Comparison of ENCODE assay signal across 15 cellular contexts in the genomic region with DNA sequence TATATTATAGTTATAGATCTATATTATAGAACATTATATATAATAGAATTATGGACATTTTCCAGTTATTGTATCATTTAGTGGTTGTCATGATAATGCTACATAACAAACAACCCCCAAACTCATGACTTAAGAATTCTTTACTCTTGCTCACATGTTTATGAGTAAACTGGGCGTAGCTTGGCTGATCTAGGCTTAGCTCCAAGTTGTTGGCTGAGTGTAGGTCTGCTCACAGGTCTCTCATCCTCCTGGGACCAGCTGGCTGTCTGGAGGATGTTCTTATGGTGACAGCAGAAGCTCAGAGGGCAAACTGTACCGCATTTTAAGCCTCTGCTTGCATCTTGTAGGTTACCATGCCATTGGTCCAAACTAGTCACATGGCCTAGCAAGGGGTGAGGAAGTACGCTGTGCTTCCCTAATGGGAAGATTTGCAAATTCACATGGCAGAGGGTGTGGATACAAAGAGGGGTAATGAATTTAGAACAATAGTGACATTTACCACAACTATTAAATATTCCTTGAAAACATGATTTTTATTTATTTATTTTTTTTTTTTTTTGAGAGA. TPM values are rescaled to one million over a fixed set of nuclear protein-coding genes. Genes with fewer than 3 reads are reported as not detected.
DNase-seq lines count a peak whose midpoint lies in the region; ATAC-seq and FAIRE-seq lines count a peak whose summit lies in the region.
"Had no signal": no experiment of that assay in that cellular context is flagged by ENCODE, and none has a peak within 500 bp of the region (broad histone marks: within the 10 kb centered on the region; RNA-seq: fewer than 3 reads in every experiment).

No MANE protein-coding gene starts in this region.

- H3K4me1 Mint-ChIP-seq in activated T-cell treated with anti-CD3 and anti-CD28 coated beads, Interleukin-2, amount 50 U/mL, for 4 hours (ENCODE audit: low read depth) = peaks cover 3% of the 10 kb centered on the region

- H3K9me3 Mint-ChIP-seq in activated T-cell treated with anti-CD3 and anti-CD28 coated beads, Interleukin-2, amount 50 U/mL, for 4 hours = no peaks in the 10 kb centered on the region
- H3K9me3 Mint-ChIP-seq: CD4-positive, alpha-beta memory T cell had no signal

- ATAC-seq in HG02970 (IDR thresholded peaks at IDR 0.05; ENCODE audit: low FRiP score, unreplicated experiment) = no peak
- no peak for ATAC-seq in activated T-cell treated with anti-CD3 and anti-CD28 coated beads, Interleukin-2, amount 50 U/mL, for 4 hours

- peaks cover 24% of the 10 kb centered on the region for H3K27me3 Mint-ChIP-seq in activated T-cell treated with anti-CD3 and anti-CD28 coated beads, Interleukin-2, amount 50 U/mL, for 4 hours (ENCODE audit: low read depth)

- H3K36me3 Mint-ChIP-seq in activated T-cell treated with anti-CD3 and anti-CD28 coated beads, Interleukin-2, amount 50 U/mL, for 4 hours (ENCODE audit: insufficient read depth) = no peaks in the 10 kb centered on the region
- H3K36me3 Mint-ChIP-seq: CD4-positive, alpha-beta memory T cell had no signal

- peak; percentile 48 for DNase-seq in CD1c-positive myeloid dendritic cell (ENCODE audit: extremely low spot score)
- no peak for DNase-seq in HTR-8/SVneo (ENCODE audit: insufficient read length, low spot score)
- peak; percentile 31 for DNase-seq in SK-MEL-5 (ENCODE audit: low read depth, low spot score)
- peak; percentile 9 for DNase-seq in fibroblast of peridontal ligament (ENCODE audit: extremely low read depth)
- DNase-seq in activated CD8-positive, alpha-beta memory T cell treated with anti-CD3 and anti-CD28 coated beads, Interleukin-2, amount 50 U/mL, for 4 hours = no peak
- DNase-seq in NCI-H345 (lab: John Stamatoyannopoulos, UW) = no peak
- DNase-seq in activated T-cell treated with anti-CD3 and anti-CD28 coated beads, Interleukin-2, amount 50 U/mL, for 4 hours = no peak
- DNase-seq: activated CD4-positive, alpha-beta T cell treated with anti-CD3 and anti-CD28 coated beads for 48 hours; CD4-positive, alpha-beta memory T cell; NCI-H1105 had no signal

- H3K4me3 Mint-ChIP-seq in activated T-cell treated with anti-CD3 and anti-CD28 coated beads, Interleukin-2, amount 50 U/mL, for 4 hours = no peak overlapping the region
- H3K4me3 Mint-ChIP-seq: CD4-positive, alpha-beta memory T cell had no signal

- FAIRE-seq in HTR-8/SVneo (lab: Jason Lieb, UNC) = peak; percentile 23
- FAIRE-seq: endothelial cell of umbilical vein had no signal

- in situ Hi-C loops in SK-MEL-5 (cut with HindIII; ENCODE audit: low pct_unique_long_range_greater_than_20kb, low sequenced_read_pairs) = no loop called here

RNA-seq across cellular contexts. Expression of gene ARHGAP40, which starts 34.2 kb away (rescaled TPM):
- 0.08 TPM in 1 of 2 replicates, not detected in the other for total RNA-seq in SK-MEL-5 (2014; rRNA removed; shearing (Covaris generic))
- not detected in 2 replicates for polyA plus RNA-seq in SK-MEL-5 (2015; cell fraction: cytosol; rRNA removed)
- polyA plus RNA-seq in SK-MEL-5 (2015; cell fraction: nucleus; rRNA removed) = 0.11 TPM in 1 of 2 replicates, not detected in the other
- not detected for total RNA-seq in activated T-cell treated with anti-CD3 and anti-CD28 coated beads, Interleukin-2, amount 50 U/mL, for 4 hours
- total RNA-seq: cardiac muscle cell; CD4-positive, alpha-beta memory T cell; mononuclear cell; pulmonary artery endothelial cell had no signal
- polyA plus RNA-seq: cardiac muscle cell; CD4-positive, alpha-beta memory T cell had no signal

RNA-seq across cellular contexts. Expression of gene ADIG, which starts 54.8 kb away (rescaled TPM):
- not detected in 2 replicates for total RNA-seq in SK-MEL-5 (2014; rRNA removed; shearing (Covaris generic))
- polyA plus RNA-seq in SK-MEL-5 (2015; cell fraction: cytosol; rRNA removed) = not detected in 2 replicates
- not detected in 2 replicates for polyA plus RNA-seq in SK-MEL-5 (2015; cell fraction: nucleus; rRNA removed)
- not detected for total RNA-seq in activated T-cell treated with anti-CD3 and anti-CD28 coated beads, Interleukin-2, amount 50 U/mL, for 4 hours
- total RNA-seq: cardiac muscle cell; CD4-positive, alpha-beta memory T cell; endothelial cell of umbilical vein; mononuclear cell; pulmonary artery endothelial cell had no signal
- polyA plus RNA-seq: cardiac muscle cell; CD4-positive, alpha-beta memory T cell; endothelial cell of umbilical vein had no signal

Comparison
In these comparisons a context has a peak if more than half of its experiments do, and no peak if none do; other contexts are left out.
1. DNase-seq: peak in CD1c-positive myeloid dendritic cell (single experiment), SK-MEL-5 (single experiment) and fibroblast of peridontal ligament (single experiment); none in HTR-8/SVneo (single experiment), activated CD8-positive, alpha-beta memory T cell treated with anti-CD3 and anti-CD28 coated beads, Interleukin-2, amount 50 U/mL, for 4 hours (single experiment), NCI-H345 (single experiment) and activated T-cell treated with anti-CD3 and anti-CD28 coated beads, Interleukin-2, amount 50 U/mL, for 4 hours (single experiment).